19 cellular contexts compared by ENCODE assay signal in the genomic region with DNA sequence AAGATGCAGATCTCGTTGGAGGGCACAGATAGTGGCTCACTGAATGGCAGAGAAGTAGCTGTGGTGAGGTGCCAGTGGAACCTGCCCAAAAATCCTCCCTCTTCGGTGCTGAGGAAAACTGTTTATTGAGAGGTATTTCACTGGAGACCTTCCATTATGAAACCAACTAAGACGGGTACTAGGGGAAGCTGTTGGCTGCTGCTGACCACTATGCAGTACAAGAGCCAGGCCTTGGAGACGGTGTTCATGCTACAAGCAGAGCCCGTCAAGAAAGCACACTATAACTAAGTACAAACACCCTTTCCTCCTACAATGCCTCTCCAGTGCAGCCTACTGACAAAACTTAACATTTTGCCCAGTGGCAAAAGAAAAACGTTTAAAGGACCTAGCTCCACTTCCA. TPM values are rescaled to one million over a fixed set of nuclear protein-coding genes. Genes with fewer than 3 reads are reported as not detected.
DNase-seq lines count a peak whose midpoint lies in the region; ATAC-seq and TF ChIP-seq lines count a peak whose summit lies in the region.
"Had no signal": no experiment of that assay in that cellular context is flagged by ENCODE, and none has a peak within 500 bp of the region (broad histone marks: within the 10 kb centered on the region; RNA-seq: fewer than 3 reads in every experiment).

No MANE protein-coding gene starts in this region.

- peak overlapping the region; percentile 36 for H3K4me2 ChIP-seq in hepatocyte

- no peaks in the 10 kb centered on the region for H3K9me2 ChIP-seq in hepatocyte (replicated peaks; ENCODE audit: insufficient read depth)

- H3K27ac Mint-ChIP-seq in activated naive CD8-positive, alpha-beta T cell treated with anti-CD3 and anti-CD28 coated beads, Interleukin-2, amount 50 U/mL, for 24 hours, result no peak overlapping the region

- H3K27ac ChIP-seq in left ventricle myocardium inferior (replicated peaks), result peak overlapping the region; percentile 8
- peak overlapping the region in 3 of 10 donors; percentile 5 to 33 (median 32) for H3K27ac ChIP-seq in heart right ventricle
- no peak overlapping the region for H3K27ac ChIP-seq in hepatocyte
- H3K27ac ChIP-seq in tibial artery, result peak overlapping the region; percentile 13 to 89
- H3K27ac ChIP-seq in esophagus squamous epithelium, result no peak overlapping the region
- H3K27ac ChIP-seq: brain microvascular endothelial cell, SK-N-MC, VCaP had no signal

- H3K36me3 ChIP-seq in left ventricle myocardium inferior (no peaks in the 10 kb centered on the region), heart right ventricle (no peaks in the 10 kb centered on the region), hepatocyte (replicated peaks; ENCODE audit: insufficient read depth, low read depth) (no peaks in the 10 kb centered on the region), tibial artery (no peaks in the 10 kb centered on the region), esophagus squamous epithelium (no peaks in the 10 kb centered on the region)
- H3K36me3 ChIP-seq: brain microvascular endothelial cell had no signal

- H3K27me3 ChIP-seq in left ventricle myocardium inferior (ENCODE audit: low read depth), result no peaks in the 10 kb centered on the region
- H3K27me3 ChIP-seq in heart right ventricle, result no peaks in the 10 kb centered on the region
- H3K27me3 ChIP-seq in hepatocyte, result no peaks in the 10 kb centered on the region
- H3K27me3 ChIP-seq in tibial artery, result no peaks in the 10 kb centered on the region
- H3K27me3 ChIP-seq in esophagus squamous epithelium, result no peaks in the 10 kb centered on the region
- H3K27me3 ChIP-seq: brain microvascular endothelial cell had no signal

- peaks cover 70% of the 10 kb centered on the region for H4K20me1 ChIP-seq in hepatocyte (ENCODE audit: insufficient read depth, poor library complexity, severe bottlenecking)

- TF ChIP-seq CTCF in left ventricle myocardium inferior (IDR thresholded peaks at IDR 0.05; ENCODE audit: borderline replicate concordance) (no peak), heart right ventricle (IDR thresholded peaks at IDR 0.05) (no peak), hepatocyte (IDR thresholded peaks at IDR 0.05; ENCODE audit: poor library complexity) (no peak), tibial artery (IDR thresholded peaks at IDR 0.05) (no peak), esophagus squamous epithelium (IDR thresholded peaks at IDR 0.05) (no peak)

- H3K4me1 Mint-ChIP-seq in activated naive CD8-positive, alpha-beta T cell treated with anti-CD3 and anti-CD28 coated beads, Interleukin-2, amount 50 U/mL, for 24 hours, result peaks cover 90% of the 10 kb centered on the region

- H3K9me3 ChIP-seq in left ventricle myocardium inferior (replicated peaks) (no peaks in the 10 kb centered on the region), heart right ventricle (no peaks in the 10 kb centered on the region), hepatocyte (ENCODE audit: low read depth) (no peaks in the 10 kb centered on the region), tibial artery (no peaks in the 10 kb centered on the region), esophagus squamous epithelium (no peaks in the 10 kb centered on the region)

- peak overlapping the region; percentile 6 for H3K4me3 Mint-ChIP-seq in activated naive CD8-positive, alpha-beta T cell treated with anti-CD3 and anti-CD28 coated beads, Interleukin-2, amount 50 U/mL, for 24 hours

- H3K36me3 Mint-ChIP-seq in activated naive CD8-positive, alpha-beta T cell treated with anti-CD3 and anti-CD28 coated beads, Interleukin-2, amount 50 U/mL, for 24 hours (ENCODE audit: low read depth), result peaks cover 20% of the 10 kb centered on the region
- H3K36me3 Mint-ChIP-seq: naive B cell had no signal

- intact Hi-C loops in left ventricle myocardium inferior (cut with micrococcal nuclease), result no loop called here
- intact Hi-C loops in heart right ventricle (cut with DNase I), result loop anchor here in 6 of 10 donors (10.0 kb wide), 4 partner anchors 121 to 181 kb away; no protein-coding TSS in a partner anchor
- intact Hi-C loops in tibial artery (cut with DNase I; ENCODE audit: low total_unique reads), result no loop called here
- intact Hi-C loops in esophagus squamous epithelium (cut with DNase I), result no loop called here

- peaks cover 2% of the 10 kb centered on the region for H3K27me3 Mint-ChIP-seq in activated naive CD8-positive, alpha-beta T cell treated with anti-CD3 and anti-CD28 coated beads, Interleukin-2, amount 50 U/mL, for 24 hours
- H3K27me3 Mint-ChIP-seq: naive B cell had no signal

- peaks cover 94% of the 10 kb centered on the region for H3K79me2 ChIP-seq in hepatocyte

- no peaks in the 10 kb centered on the region for H3K9me3 Mint-ChIP-seq in activated naive CD8-positive, alpha-beta T cell treated with anti-CD3 and anti-CD28 coated beads, Interleukin-2, amount 50 U/mL, for 24 hours
- H3K9me3 Mint-ChIP-seq: naive B cell had no signal

- H3K4me1 ChIP-seq in left ventricle myocardium inferior (peaks cover 80% of the 10 kb centered on the region), heart right ventricle (peaks cover 0 to 76% (median 61%) of the 10 kb centered on the region in 9 donors), hepatocyte (ENCODE audit: insufficient read depth) (peaks cover 23% of the 10 kb centered on the region), tibial artery (peaks cover 0 to 50% (median 14%) of the 10 kb centered on the region in 4 donors), esophagus squamous epithelium (peaks cover 6 to 60% (median 20%) of the 10 kb centered on the region in 3 donors)

- TF ChIP-seq POLR2A in GM18505 (IDR thresholded peaks at IDR 0.05; ENCODE audit: borderline replicate concordance, extremely low read depth, insufficient read depth, insufficient read length), result no peak
- no peak for TF ChIP-seq POLR2A in esophagus squamous epithelium (IDR thresholded peaks at IDR 0.05)

- ATAC-seq in heart right ventricle (no peak), GM18505 (IDR thresholded peaks at IDR 0.05; ENCODE audit: unreplicated experiment) (no peak)
- no peak for ATAC-seq in activated naive CD8-positive, alpha-beta T cell treated with anti-CD3 and anti-CD28 coated beads, Interleukin-2, amount 50 U/mL, for 24 hours

- H2AFZ ChIP-seq in hepatocyte, result no peak overlapping the region

- 35 to 40% methylated on average over 6 of the region's 6 CpGs for WGBS in heart right ventricle, 2 donors
- 65% methylated on average over 6 of the region's 6 CpGs for WGBS in hepatocyte (ENCODE audit: low lambda C conversion rate, missing lambda C conversion rate)
- WGBS in esophagus squamous epithelium, 2 donors, result 56 to 66% methylated on average over 6 of the region's 6 CpGs

- DNase-seq in left ventricle myocardium inferior (no peak), heart right ventricle (no peak), hepatocyte (ENCODE audit: low spot score) (no peak), tibial artery (no peak), NCI-H128 (lab: John Stamatoyannopoulos, UW; ENCODE audit: unreplicated experiment) (no peak), esophagus squamous epithelium (lab: John Stamatoyannopoulos, UW) (no peak)
- DNase-seq in activated naive CD8-positive, alpha-beta T cell treated with anti-CD3 and anti-CD28 coated beads, Interleukin-2, amount 50 U/mL, for 24 hours, result no peak
- DNase-seq: activated gamma-delta T cell treated with Interleukin-2 at 50 U/mL for 16 hours; brain microvascular endothelial cell; COR-L47; GDM1; naive B cell; NCI-H1092; NCI-H2227 treated with DMSO at 0.1 percent for 48 hours; retina; stimulated activated CD4-positive, alpha-beta T cell treated with anti-CD3 and anti-CD28 coated beads, Interleukin-4, amount 100 ng/mL, for 1 hour had no signal

- H3K4me3 ChIP-seq in left ventricle myocardium inferior (no peak overlapping the region), heart right ventricle (no peak overlapping the region), hepatocyte (no peak overlapping the region), tibial artery (no peak overlapping the region), esophagus squamous epithelium (no peak overlapping the region)
- H3K4me3 ChIP-seq: SK-N-MC had no signal

RNA-seq across cellular contexts. Expression of gene ARL5A, which starts 4.6 kb away (rescaled TPM):
- total RNA-seq in left ventricle myocardium inferior, result 53.9 TPM
- 10 to 100 TPM; 40.4 to 62.3 (median 56.4) TPM for total RNA-seq in heart right ventricle
- 10 to 100 TPM in 1 of 2 donors, 1 to 10 TPM in 1; 8.3 to 12.3 TPM for polyA plus RNA-seq in heart right ventricle
- 66.4 and 68.3 TPM in 2 replicates for total RNA-seq in hepatocyte
- polyA plus RNA-seq in hepatocyte, result 23.2 and 23.4 TPM in 2 replicates
- 10 to 100 TPM; 41.8 to 81.5 (median 47.2) TPM for total RNA-seq in esophagus squamous epithelium

Comparison
In these comparisons a context has a peak if more than half of its experiments do, and no peak if none do; other contexts are left out.
1. intact Hi-C loops: an anchor here in heart right ventricle (10.0 kb wide); none called in left ventricle myocardium inferior, tibial artery and esophagus squamous epithelium.
2. H3K27ac ChIP-seq: peak in left ventricle myocardium inferior (single experiment) and tibial artery (2 of 2); none in hepatocyte (single experiment) and esophagus squamous epithelium (0 of 4).